Comparison of ENCODE assay signal across 11 cellular contexts in genomic region chr14:77014004-77014604, GRCh38. TPM values are rescaled to one million over a fixed set of nuclear protein-coding genes. Genes with fewer than 3 reads are reported as not detected.
A peak's percentile ranks its signal among the peaks of the same experiment; 100 is the strongest.
DNase-seq lines count a peak whose midpoint lies in the region; ATAC-seq, FAIRE-seq and TF ChIP-seq lines count a peak whose summit lies in the region.
"Had no signal": no experiment of that assay in that cellular context is flagged by ENCODE, and none has a peak within 500 bp of the region (broad histone marks: within the 10 kb centered on the region; RNA-seq: fewer than 3 reads in every experiment).

No MANE protein-coding gene starts in this region.

- no peak overlapping the region for H3K4me2 ChIP-seq in H9 (ENCODE audit: insufficient read depth, insufficient read length, low read length)

- H3K27ac ChIP-seq in H9 (ENCODE audit: insufficient read length, low read depth, low read length) (no peak overlapping the region), coronary artery (peak overlapping the region; percentile 14 to 18), gastrocnemius medialis (peak overlapping the region in 3 of 4 donors; percentile 22 to 57 (median 27))

- no CpG with 5 or more reads among the region's 9 CpGs for WGBS in H9 (ENCODE audit: extremely low coverage, insufficient read length, low lambda C conversion rate)

- no peak overlapping the region for H2BK5ac ChIP-seq in H9 (ENCODE audit: insufficient read length, low read length)

- DNase-seq in H9 (no peak), coronary artery (ENCODE audit: low spot score) (no peak), kidney glomerular epithelial cell (lab: John Stamatoyannopoulos, UW) (peak; percentile 64), gastrocnemius medialis (peak in 1 of 2 donors; percentile 72), NCI-H2107 treated with DMSO at 0.1 percent for 48 hours (lab: John Stamatoyannopoulos, UW; ENCODE audit: unreplicated experiment) (no peak), GM12892 (ENCODE audit: insufficient read length) (no peak)
- no peak for DNase-seq in activated CD4-positive, CD25-positive, alpha-beta regulatory T cell (lab: John Stamatoyannopoulos, UW)
- DNase-seq: HFFc6, mucosa of descending colon, T-helper 9 cell had no signal

- ATAC-seq in gastrocnemius medialis (peak; percentile 80 to 85), HG02571 (IDR thresholded peaks at IDR 0.05; ENCODE audit: unreplicated experiment) (no peak)
- ATAC-seq: mucosa of descending colon had no signal

- H3K4me3 ChIP-seq in coronary artery (no peak overlapping the region), gastrocnemius medialis (no peak overlapping the region)
- H3K4me3 ChIP-seq: mucosa of descending colon had no signal

- peaks cover 7% of the 10 kb centered on the region for H3K27me3 Mint-ChIP-seq in H9 (ENCODE audit: low read depth)

- H3K27ac Mint-ChIP-seq in H9, result peak overlapping the region in 1 of 3 experiments; percentile 93; a peak in 2 of 7 replicates
- H3K27ac Mint-ChIP-seq: HFFc6 had no signal

- H2AFZ ChIP-seq in H9 (ENCODE audit: low read length), result no peak overlapping the region

- no peaks in the 10 kb centered on the region for H3K23me2 ChIP-seq in H9 (ENCODE audit: insufficient read length, low read depth, low read length, poor library complexity, severe bottlenecking)

- no peak overlapping the region for H2BK15ac ChIP-seq in H9 (ENCODE audit: low read depth, low read length)

- H3K4ac ChIP-seq in H9 (ENCODE audit: low read depth, low read length), result no peak overlapping the region

- no peaks in the 10 kb centered on the region for H4K20me1 ChIP-seq in H9 (ENCODE audit: control insufficient read depth, insufficient read depth, insufficient read length)

- no peak overlapping the region for H4K91ac ChIP-seq in H9 (ENCODE audit: insufficient read length, low read depth, low read length)

- H3K9me3 Mint-ChIP-seq in H9, result no peaks in the 10 kb centered on the region
- H3K9me3 Mint-ChIP-seq: HFFc6 had no signal

- H2BK12ac ChIP-seq in H9 (ENCODE audit: insufficient read length, low read depth, low read length), result no peak overlapping the region

- H3K36me3 Mint-ChIP-seq in H9 (ENCODE audit: insufficient read depth in 1 of 3, low read depth in 3 of 3), result no peaks in the 10 kb centered on the region; a peak in 1 of 7 replicates

- H3K79me1 ChIP-seq in H9 (ENCODE audit: insufficient read depth, low read depth, low read length, poor library complexity, severe bottlenecking), result no peaks in the 10 kb centered on the region

- intact Hi-C loops in gastrocnemius medialis (cut with DNase I; ENCODE audit: low total_unique reads), result no loop called here

- H3K9ac ChIP-seq in H9 (ENCODE audit: extremely low read depth, insufficient read length, low read length), result no peak overlapping the region

- FAIRE-seq in GM12892 (lab: Jason Lieb, UNC), result no peak

- TF ChIP-seq CTCF in H9 (conservative IDR thresholded peaks at IDR 0.05) (no peak), coronary artery (IDR thresholded peaks at IDR 0.05) (no peak), gastrocnemius medialis (IDR thresholded peaks at IDR 0.05 in 4 of 5, conservative IDR thresholded peaks at IDR 0.05 in 1 of 5) (no peak)

- no peak overlapping the region for H4K8ac ChIP-seq in H9 (replicated peaks; ENCODE audit: insufficient read length, low read depth, low read length)

- H3K9me3 ChIP-seq in H9 (ENCODE audit: control insufficient read depth, low read depth, low read length) (no peaks in the 10 kb centered on the region), gastrocnemius medialis (no peaks in the 10 kb centered on the region)
- H3K9me3 ChIP-seq: mucosa of descending colon had no signal

- H2BK120ac ChIP-seq in H9 (ENCODE audit: low read depth, low read length, poor library complexity, severe bottlenecking), result no peak overlapping the region

- H3K23ac ChIP-seq in H9 (ENCODE audit: insufficient read length, low read depth, low read length), result no peak overlapping the region

- no peak for TF ChIP-seq POLR2A in gastrocnemius medialis (IDR thresholded peaks at IDR 0.05)
- no peak for TF ChIP-seq POLR2A in GM12892 (IDR thresholded peaks at IDR 0.05; ENCODE audit: low read depth, low read length)

- H3K79me2 ChIP-seq in H9 (ENCODE audit: insufficient read depth, low read length), result no peaks in the 10 kb centered on the region

- no peak overlapping the region; the same call in 1 of the 2 replicates for H3K14ac ChIP-seq in H9 (ENCODE audit: insufficient read depth, low read length)

- H3K36me3 ChIP-seq in gastrocnemius medialis, result no peaks in the 10 kb centered on the region

- peaks cover 24 to 25% of the 10 kb centered on the region in 2 experiments for H3K4me1 Mint-ChIP-seq in H9

- H3K27me3 ChIP-seq in H9 (ENCODE audit: insufficient read depth, low read length), result no peaks in the 10 kb centered on the region
- no peaks in the 10 kb centered on the region for H3K27me3 ChIP-seq in gastrocnemius medialis

- no peak overlapping the region for H3K56ac ChIP-seq in H9 (ENCODE audit: insufficient read length, low read depth, low read length)

- H3K4me3 Mint-ChIP-seq in H9, result no peak overlapping the region
- H3K4me3 Mint-ChIP-seq: HFFc6 had no signal

- H2AK5ac ChIP-seq in H9 (ENCODE audit: insufficient read length, low read length), result no peak overlapping the region

- H3K4me1 ChIP-seq in H9 (ENCODE audit: insufficient read depth, low read length) (no peaks in the 10 kb centered on the region; the same call in 1 of the 2 replicates), gastrocnemius medialis (peaks cover 12 to 14% of the 10 kb centered on the region in 2 donors)

- H4K5ac ChIP-seq in H9 (ENCODE audit: insufficient read length, low read depth, low read length), result no peak overlapping the region

- H2BK20ac ChIP-seq in H9 (ENCODE audit: low read depth, low read length, poor library complexity, severe bottlenecking), result no peak overlapping the region

- no peak overlapping the region for H3T11ph ChIP-seq in H9 (ENCODE audit: low read length)

- in situ Hi-C loops in gastrocnemius medialis (cut with MboI; ENCODE audit: low sequenced_read_pairs in 4 of 4), result loop anchor here in 1 of 4 donors (10.0 kb wide), 1 partner anchor 51 kb away; no protein-coding TSS in a partner anchor

- peak overlapping the region; percentile 27 for H3K18ac ChIP-seq in H9 (ENCODE audit: insufficient read length, low read depth, low read length)

RNA-seq across cellular contexts. Expression of gene IRF2BPL, which starts 14.4 kb away (rescaled TPM):
- total RNA-seq in H9 (2021) (59.0 and 60.1 TPM in 2 replicates), gastrocnemius medialis (10 to 100 TPM; 15.0 to 26.4 (median 17.0) TPM)
- 3.9 TPM for polyA plus RNA-seq in GM12892 (2012; ENCODE audit: missing spikeins)
